ENCODE assay signal across 8 cellular contexts in genomic region chr2:197705912-197706838, GRCh38. TPM values are rescaled to one million over a fixed set of nuclear protein-coding genes. Genes with fewer than 3 reads are reported as not detected.
DNase-seq lines count a peak whose midpoint lies in the region; ATAC-seq and TF ChIP-seq lines count a peak whose summit lies in the region.

No MANE protein-coding gene starts in this region.

- peak overlapping the region; percentile 90 for H3K4me3 ChIP-seq in fibroblast of pulmonary artery (replicated peaks; ENCODE audit: low read depth, low read length)

- H3K36me3 Mint-ChIP-seq in CD4-positive, alpha-beta T cell (ENCODE audit: low read depth) = peaks cover 21% of the 10 kb centered on the region
- peaks cover 18% of the 10 kb centered on the region for H3K36me3 Mint-ChIP-seq in activated B cell treated with CpG ODN at 0.5 μM for 24 hours (ENCODE audit: low read depth)

- intact Hi-C loops in CD4-positive, alpha-beta T cell (cut with DNase I, micrococcal nuclease) = loop anchor here (2.0 to 10.0 kb wide), 11 partner anchors 71 to 1759 kb away; partner anchors contain the start of genes C2orf66 (in 1 of the 2), CCDC150 (in 1 of the 2), HSPD1 (in 1 of the 2) and MOB4 (in 1 of the 2)
- intact Hi-C loops in activated B cell treated with CpG ODN at 0.5 μM for 24 hours (cut with micrococcal nuclease) = loop anchor here (1.0 to 10.0 kb wide), 7 partner anchors 191 to 1067 kb away; partner anchors contain the start of genes CCDC150, COQ10B, GTF3C3 and HSPD1

- H3K4me3 Mint-ChIP-seq in CD4-positive, alpha-beta T cell = peak overlapping the region; percentile 86
- peak overlapping the region; percentile 89 for H3K4me3 Mint-ChIP-seq in activated B cell treated with CpG ODN at 0.5 μM for 24 hours

- no peak for ATAC-seq in CD4-positive, alpha-beta T cell (ENCODE audit: poor library complexity)
- ATAC-seq in HG03108 (IDR thresholded peaks at IDR 0.05; ENCODE audit: unreplicated experiment) (peak; percentile 16), activated B cell treated with CpG ODN at 0.5 μM for 24 hours (ENCODE audit: low read depth) (no peak)

- peak overlapping the region; percentile 90 for H3K27ac Mint-ChIP-seq in CD4-positive, alpha-beta T cell
- H3K27ac Mint-ChIP-seq in activated B cell treated with CpG ODN at 0.5 μM for 24 hours = peak overlapping the region; percentile 77

- TF ChIP-seq CTCF in CD4-positive, alpha-beta T cell (IDR thresholded peaks at IDR 0.05) = no peak
- no peak for TF ChIP-seq CTCF in activated B cell treated with CpG ODN at 0.5 μM for 24 hours (IDR thresholded peaks at IDR 0.05)
- TF ChIP-seq CTCF in fibroblast of pulmonary artery (IDR thresholded peaks at IDR 0.05; ENCODE audit: low read length, missing control alignments) = no peak

- H3K27ac ChIP-seq in CD4-positive, alpha-beta T cell (ENCODE audit: low read depth, low read length) = no peak overlapping the region

- DNase-seq in CD4-positive, alpha-beta T cell = peak in 2 of 10 experiments; percentile 1 to 11
- DNase-seq in activated B cell treated with CpG ODN at 0.5 μM for 24 hours = no peak
- DNase-seq in fibroblast of pulmonary artery (ENCODE audit: low read depth) = no peak
- peak; percentile 12 for DNase-seq in occipital lobe (lab: John Stamatoyannopoulos, UW)
- DNase-seq in NCI-H774 (lab: John Stamatoyannopoulos, UW) = no peak
- no peak for DNase-seq in DMS153 treated with DMSO at 0.1 percent for 48 hours (lab: John Stamatoyannopoulos, UW; ENCODE audit: unreplicated experiment)
- no peak for DNase-seq in medulla oblongata (ENCODE audit: extremely low spot score)

- H3K27me3 ChIP-seq in CD4-positive, alpha-beta T cell (ENCODE audit: control insufficient read depth, insufficient read depth, low read length) = no peaks in the 10 kb centered on the region

- H3K27me3 Mint-ChIP-seq in CD4-positive, alpha-beta T cell = no peaks in the 10 kb centered on the region
- H3K27me3 Mint-ChIP-seq in activated B cell treated with CpG ODN at 0.5 μM for 24 hours = peaks cover 10% of the 10 kb centered on the region

- H3K4me1 Mint-ChIP-seq in CD4-positive, alpha-beta T cell (ENCODE audit: low read depth) = peaks cover 49% of the 10 kb centered on the region
- H3K4me1 Mint-ChIP-seq in activated B cell treated with CpG ODN at 0.5 μM for 24 hours = peaks cover 44% of the 10 kb centered on the region

- H3K9me3 ChIP-seq in CD4-positive, alpha-beta T cell (ENCODE audit: control insufficient read depth, low read length) = no peaks in the 10 kb centered on the region

- CTCF ChIA-PET in CD4-positive, alpha-beta T cell (lab: Charles Lee) = no interaction called here
- CTCF ChIA-PET in activated B cell treated with CpG ODN at 0.5 μM for 24 hours (lab: Charles Lee) = interaction anchor here (1.7 to 2.4 kb wide), 3 partner anchors 9 to 590 kb away, joined by 4 to 14 read pairs (median 7); no protein-coding TSS in a partner anchor

- POLR2A ChIA-PET in CD4-positive, alpha-beta T cell (lab: Charles Lee) = interaction anchor here (0.6 to 2.9 kb wide), 9 partner anchors 9 to 432 kb away, joined by 3 to 24 read pairs (median 5); partner anchors contain the start of genes COQ10B, HSPD1, HSPE1 and MOB4
- POLR2A ChIA-PET in activated B cell treated with CpG ODN at 0.5 μM for 24 hours (lab: Charles Lee) = interaction anchor here (1.2 to 2.5 kb wide), 3 partner anchors 206 to 906 kb away, joined by 4 to 10 read pairs (median 5); partner anchors contain the start of genes COQ10B, GTF3C3, HSPD1 and HSPE1

- H3K9me3 Mint-ChIP-seq in CD4-positive, alpha-beta T cell = no peaks in the 10 kb centered on the region
- H3K9me3 Mint-ChIP-seq in activated B cell treated with CpG ODN at 0.5 μM for 24 hours = no peaks in the 10 kb centered on the region

RNA-seq across cellular contexts. Expression of gene MARS2, which starts 1.0 kb away (rescaled TPM):
- 1 to 10 TPM; 7.2 to 7.8 TPM for total RNA-seq in CD4-positive, alpha-beta T cell
- total RNA-seq in activated B cell treated with CpG ODN at 0.5 μM for 24 hours = 14.6 and 15.4 TPM in 2 replicates
- 12.5 TPM for total RNA-seq in occipital lobe

RNA-seq across cellular contexts. Expression of gene RFTN2, which starts 30.8 kb away (rescaled TPM):
- total RNA-seq in CD4-positive, alpha-beta T cell = not detected
- total RNA-seq in activated B cell treated with CpG ODN at 0.5 μM for 24 hours (not detected in 2 replicates), occipital lobe (29.9 TPM)

Comparison
In these comparisons a context has a peak if more than half of its experiments do, and no peak if none do; other contexts are left out.
1. RNA of gene RFTN2, which starts 30.8 kb away (total RNA-seq): 29.9 TPM in occipital lobe (single experiment); not detected in CD4-positive, alpha-beta T cell and not detected in activated B cell treated with CpG ODN at 0.5 μM for 24 hours; every median in the first group is over 10 times any median in the second.